Comparison of ENCODE assay signal across 14 cellular contexts in the genomic region with DNA sequence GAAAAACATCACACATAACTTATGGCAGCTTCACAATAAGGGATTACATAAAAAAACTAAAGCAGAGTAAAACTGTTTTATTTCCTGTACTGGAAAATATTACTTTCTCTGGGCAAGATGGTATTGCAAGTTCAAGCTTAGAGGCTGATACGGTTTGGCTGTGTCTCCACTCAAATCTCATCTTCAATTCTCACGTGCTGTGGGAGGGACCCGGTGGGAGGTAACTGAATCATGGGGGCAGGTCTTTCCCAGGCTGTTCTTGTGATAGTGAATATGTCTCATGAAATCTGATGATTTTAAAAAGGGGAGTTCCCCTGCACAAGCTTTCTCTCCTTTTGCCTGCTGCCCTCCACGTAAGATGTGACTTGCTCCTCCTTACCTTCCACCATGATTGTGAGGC. TPM values are rescaled to one million over a fixed set of nuclear protein-coding genes. Genes with fewer than 3 reads are reported as not detected.
A peak's percentile ranks its signal among the peaks of the same experiment; 100 is the strongest.
DNase-seq lines count a peak whose midpoint lies in the region; ATAC-seq, FAIRE-seq and TF ChIP-seq lines count a peak whose summit lies in the region.
"Had no signal": no experiment of that assay in that cellular context is flagged by ENCODE, and none has a peak within 500 bp of the region (broad histone marks: within the 10 kb centered on the region; RNA-seq: fewer than 3 reads in every experiment).

No MANE protein-coding gene starts in this region.

- H3K4me3 ChIP-seq in A549 (no peak overlapping the region), GM12865 (ENCODE audit: low read depth, low read length) (no peak overlapping the region), heart left ventricle (no peak overlapping the region)
- H3K4me3 ChIP-seq: BLaER1, smooth muscle cell had no signal

- H3K4me1 Mint-ChIP-seq in activated T-helper 2 cell treated with anti-CD3 and anti-CD28 coated beads, Interferon-gamma antibody, Interleukin-2, Interleukin-4, amounts not matched to agents 10 μg/mL and 5 μg/mL and 100 μg/mL, durations not matched to agents 14 hours and 24 hours and 36 hours (ENCODE audit: low read depth), result peaks cover 49% of the 10 kb centered on the region
- H3K4me1 Mint-ChIP-seq in osteocyte (ENCODE audit: unreplicated experiment), result peaks cover 44% of the 10 kb centered on the region

- H3K4me1 ChIP-seq in A549 (peaks cover 73% of the 10 kb centered on the region), heart left ventricle (peaks cover 4 to 39% (median 21%) of the 10 kb centered on the region in 12 donors)
- H3K4me1 ChIP-seq: parathyroid adenoma had no signal

- H3K27ac ChIP-seq in A549, result peak overlapping the region; percentile 74 to 95; a peak in 5 of 6 replicates
- no peak overlapping the region for H3K27ac ChIP-seq in heart left ventricle
- H3K27ac ChIP-seq: BLaER1, parathyroid adenoma had no signal

- CTCF ChIA-PET in A549 (lab: Yijun Ruan, JAX), result interaction anchor here (1.4 kb wide), 1 partner anchor 26 kb away, joined by 5 read pairs; no protein-coding TSS in a partner anchor

- 70% methylated on average over 4 of the region's 4 CpGs for WGBS in A549 (ENCODE audit: missing lambda C conversion rate)
- 80 to 95% (median 88%) methylated on average over 4 of the region's 4 CpGs for WGBS in heart left ventricle, 4 donors

- FAIRE-seq in A549 (lab: Jason Lieb, UNC), result no peak

- H3K36me3 ChIP-seq in heart left ventricle, result peaks cover 0 to 17% (median 0%) of the 10 kb centered on the region in 9 donors

- POLR2A ChIA-PET in A549 (lab: Yijun Ruan, JAX), result no interaction called here

- TF ChIP-seq CTCF in A549 (IDR thresholded peaks at IDR 0.05) (no peak), GM12865 (IDR thresholded peaks at IDR 0.05; ENCODE audit: insufficient read depth, low read depth, low read length, missing control alignments) (no peak), osteocyte (IDR thresholded peaks at IDR 0.05) (no peak), heart left ventricle (IDR thresholded peaks at IDR 0.05) (no peak)

- H3K27ac Mint-ChIP-seq in activated T-helper 2 cell treated with anti-CD3 and anti-CD28 coated beads, Interferon-gamma antibody, Interleukin-2, Interleukin-4, amounts not matched to agents 10 μg/mL and 5 μg/mL and 100 μg/mL, durations not matched to agents 14 hours and 24 hours and 36 hours, result peak overlapping the region; percentile 39
- H3K27ac Mint-ChIP-seq in osteocyte (ENCODE audit: unreplicated experiment), result peak overlapping the region; percentile 28

- no peak for TF ChIP-seq EP300 in A549 (IDR thresholded peaks at IDR 0.05)

- H3K9me3 ChIP-seq in A549 (no peaks in the 10 kb centered on the region), heart left ventricle (no peaks in the 10 kb centered on the region)

- DNase-seq in A549 (ENCODE audit: low read depth in 1 of 2, low spot score in 1 of 2) (no peak), GM12865 (ENCODE audit: low read depth) (peak; percentile 35), osteocyte (ENCODE audit: extremely low spot score, unreplicated experiment) (no peak), nucleus accumbens (lab: John Stamatoyannopoulos, UW) (no peak), heart left ventricle (no peak), AG08395 (ENCODE audit: low spot score) (no peak)
- DNase-seq in activated T-helper 2 cell treated with anti-CD3 and anti-CD28 coated beads, Interferon-gamma antibody, Interleukin-2, Interleukin-4, amounts not matched to agents 10 μg/mL and 5 μg/mL and 100 μg/mL, durations not matched to agents 14 hours and 24 hours and 36 hours (ENCODE audit: low spot score), result no peak
- DNase-seq: kidney glomerular epithelial cell, MV-4-11 had no signal

- no peak for TF ChIP-seq RAD21 in A549 (conservative IDR thresholded peaks at IDR 0.05 in 1 of 2, IDR thresholded peaks at IDR 0.05 in 1 of 2)

- peaks cover 4% of the 10 kb centered on the region for H3K9me3 Mint-ChIP-seq in activated T-helper 2 cell treated with anti-CD3 and anti-CD28 coated beads, Interferon-gamma antibody, Interleukin-2, Interleukin-4, amounts not matched to agents 10 μg/mL and 5 μg/mL and 100 μg/mL, durations not matched to agents 14 hours and 24 hours and 36 hours
- no peaks in the 10 kb centered on the region for H3K9me3 Mint-ChIP-seq in osteocyte (ENCODE audit: unreplicated experiment)

- ATAC-seq in A549 (no peak), GM19467 (IDR thresholded peaks at IDR 0.05; ENCODE audit: unreplicated experiment) (no peak), heart left ventricle (no peak)
- ATAC-seq: SK-N-SH treated with all-trans-retinoic acid at 6 μM for 48 hours had no signal

- peaks cover 76% of the 10 kb centered on the region for H3K36me3 Mint-ChIP-seq in activated T-helper 2 cell treated with anti-CD3 and anti-CD28 coated beads, Interferon-gamma antibody, Interleukin-2, Interleukin-4, amounts not matched to agents 10 μg/mL and 5 μg/mL and 100 μg/mL, durations not matched to agents 14 hours and 24 hours and 36 hours (ENCODE audit: low read depth)
- peaks cover 22% of the 10 kb centered on the region for H3K36me3 Mint-ChIP-seq in osteocyte (ENCODE audit: unreplicated experiment)

- peak overlapping the region; percentile 35 for H3K4me3 Mint-ChIP-seq in activated T-helper 2 cell treated with anti-CD3 and anti-CD28 coated beads, Interferon-gamma antibody, Interleukin-2, Interleukin-4, amounts not matched to agents 10 μg/mL and 5 μg/mL and 100 μg/mL, durations not matched to agents 14 hours and 24 hours and 36 hours (ENCODE audit: low read depth)
- no peak overlapping the region for H3K4me3 Mint-ChIP-seq in osteocyte (ENCODE audit: unreplicated experiment)

- no peaks in the 10 kb centered on the region for H3K27me3 ChIP-seq in heart left ventricle
- H3K27me3 ChIP-seq: BLaER1 had no signal

- TF ChIP-seq POLR2A in A549 (IDR thresholded peaks at IDR 0.05; ENCODE audit: low read length) (no peak), heart left ventricle (IDR thresholded peaks at IDR 0.05) (no peak)

- H3K4me2 ChIP-seq in A549, result peak overlapping the region; percentile 61; the same call in 2 of the 3 replicates
- H3K4me2 ChIP-seq: BLaER1, smooth muscle cell had no signal

- intact Hi-C loops in activated T-helper 2 cell treated with anti-CD3 and anti-CD28 coated beads, Interferon-gamma antibody, Interleukin-2, Interleukin-4, amounts not matched to agents 10 μg/mL and 5 μg/mL and 100 μg/mL, durations not matched to agents 14 hours and 24 hours and 36 hours (cut with micrococcal nuclease), result no loop called here
- intact Hi-C loops in heart left ventricle (cut with DNase I), result no loop called here

- no peaks in the 10 kb centered on the region for H3K27me3 Mint-ChIP-seq in activated T-helper 2 cell treated with anti-CD3 and anti-CD28 coated beads, Interferon-gamma antibody, Interleukin-2, Interleukin-4, amounts not matched to agents 10 μg/mL and 5 μg/mL and 100 μg/mL, durations not matched to agents 14 hours and 24 hours and 36 hours (ENCODE audit: low read depth)
- no peaks in the 10 kb centered on the region for H3K27me3 Mint-ChIP-seq in osteocyte (ENCODE audit: unreplicated experiment)

TF ChIP-seq in A549, 52 proteins besides CTCF, POLR2A, EP300 and RAD21:
- TF ChIP-seq SREBF2 (IDR thresholded peaks at IDR 0.05) (no peak), RARB (CRISPR knock-in tag; IDR thresholded peaks at IDR 0.05) (no peak), HOXB13 (CRISPR knock-in tag; IDR thresholded peaks at IDR 0.05; ENCODE audit: low read depth) (no peak)

RNA-seq across cellular contexts. Expression of gene LRRC27, which starts 5.1 kb away (rescaled TPM):
- polyA plus RNA-seq in A549 (2011; rRNA removed), result 6.9 and 9.0 TPM in 2 replicates
- polyA plus RNA-seq in A549 (2012; cell fraction: cytosol; rRNA removed), result 4.3 and 4.8 TPM in 2 replicates
- polyA plus RNA-seq in A549 (2012; cell fraction: nucleus; rRNA removed), result 8.4 and 12.2 TPM in 2 replicates
- 6.5 to 8.3 TPM (median 6.9 TPM) in 3 replicates for polyA plus RNA-seq in A549 (2017; fragmentation: RNase III; extraction: RNeasy Plus Mini Kit Qiagen cat#74134 plus additional on column Dnase treatment)
- 5.3 and 7.4 TPM in 2 replicates for polyA minus RNA-seq in A549 (2011; rRNA and poly(A)+ RNA removed)
- total RNA-seq in activated T-helper 2 cell treated with anti-CD3 and anti-CD28 coated beads, Interferon-gamma antibody, Interleukin-2, Interleukin-4, amounts not matched to agents 10 μg/mL and 5 μg/mL and 100 μg/mL, durations not matched to agents 14 hours and 24 hours and 36 hours, result 2.8 and 3.5 TPM in 2 replicates
- total RNA-seq in osteocyte, result 17.9 and 18.9 TPM in 2 replicates
- total RNA-seq in heart left ventricle, result 1 to 10 TPM; 2.6 to 8.9 (median 5.0) TPM
- polyA plus RNA-seq in heart left ventricle, result 1 to 10 TPM; 5.1 to 7.6 TPM

RNA-seq across cellular contexts. Expression of gene STK32C, which starts 19.2 kb away (rescaled TPM):
- polyA plus RNA-seq in A549 (2011; rRNA removed) (23.5 and 29.9 TPM in 2 replicates), A549 (2017; fragmentation: RNase III; extraction: RNeasy Plus Mini Kit Qiagen cat#74134 plus additional on column Dnase treatment) (41.5 to 47.9 TPM (median 43.6 TPM) in 3 replicates), heart left ventricle (1 to 10 TPM; 4.7 to 8.2 TPM)
- polyA plus RNA-seq in A549 (2012; cell fraction: cytosol; rRNA removed), result 51.5 and 53.2 TPM in 2 replicates
- 52.9 and 56.5 TPM in 2 replicates for polyA plus RNA-seq in A549 (2012; cell fraction: nucleus; rRNA removed)
- 20.3 and 22.3 TPM in 2 replicates for polyA minus RNA-seq in A549 (2011; rRNA and poly(A)+ RNA removed)
- 17.3 and 18.8 TPM in 2 replicates for total RNA-seq in activated T-helper 2 cell treated with anti-CD3 and anti-CD28 coated beads, Interferon-gamma antibody, Interleukin-2, Interleukin-4, amounts not matched to agents 10 μg/mL and 5 μg/mL and 100 μg/mL, durations not matched to agents 14 hours and 24 hours and 36 hours
- total RNA-seq in osteocyte (15.7 and 17.3 TPM in 2 replicates), heart left ventricle (1 to 10 TPM; 3.8 to 9.8 (median 6.2) TPM)

Comparison
In these comparisons a context has a peak if more than half of its experiments do, and no peak if none do; other contexts are left out.
1. H3K27ac ChIP-seq: peak in A549 (2 of 2); none in heart left ventricle (0 of 12).